In genomic region chr14:65354715-65355114, GRCh38 we compare ENCODE assay signal across 21 cellular contexts. TPM values are rescaled to one million over a fixed set of nuclear protein-coding genes. Genes with fewer than 3 reads are reported as not detected.
DNase-seq lines count a peak whose midpoint lies in the region; ATAC-seq and TF ChIP-seq lines count a peak whose summit lies in the region.
"Had no signal": no experiment of that assay in that cellular context is flagged by ENCODE, and none has a peak within 500 bp of the region (broad histone marks: within the 10 kb centered on the region; RNA-seq: fewer than 3 reads in every experiment).

No MANE protein-coding gene starts in this region.

- peaks cover 48% of the 10 kb centered on the region for H3K4me1 ChIP-seq in mammary epithelial cell (ENCODE audit: insufficient read depth, low read length)
- no peaks in the 10 kb centered on the region for H3K4me1 ChIP-seq in breast epithelium
- H3K4me1 ChIP-seq in body of pancreas, result peaks cover 14% of the 10 kb centered on the region
- peaks cover 0 to 8% of the 10 kb centered on the region in 2 donors for H3K4me1 ChIP-seq in left lung
- H3K4me1 ChIP-seq in thyroid gland, result no peaks in the 10 kb centered on the region
- peaks cover 0 to 13% (median 11%) of the 10 kb centered on the region in 4 donors for H3K4me1 ChIP-seq in Peyer's patch

- no peak overlapping the region for H3K4me2 ChIP-seq in mammary epithelial cell (ENCODE audit: insufficient read depth, low read depth, low read length)
- H3K4me2 ChIP-seq: A549 had no signal

- H3K9me3 ChIP-seq in mammary epithelial cell (replicated peaks; ENCODE audit: insufficient read depth, low read length) (no peaks in the 10 kb centered on the region), breast epithelium (no peaks in the 10 kb centered on the region), body of pancreas (no peaks in the 10 kb centered on the region), left lung (no peaks in the 10 kb centered on the region), thyroid gland (no peaks in the 10 kb centered on the region), Peyer's patch (no peaks in the 10 kb centered on the region)
- H3K9me3 ChIP-seq: A549 had no signal

- no peaks in the 10 kb centered on the region for H3K27me3 ChIP-seq in mammary epithelial cell (ENCODE audit: insufficient read depth, low read length)
- no peaks in the 10 kb centered on the region for H3K27me3 ChIP-seq in breast epithelium
- H3K27me3 ChIP-seq in body of pancreas, result no peaks in the 10 kb centered on the region
- H3K27me3 ChIP-seq in left lung, result no peaks in the 10 kb centered on the region
- no peaks in the 10 kb centered on the region for H3K27me3 ChIP-seq in thyroid gland
- no peaks in the 10 kb centered on the region for H3K27me3 ChIP-seq in Peyer's patch

- no peak overlapping the region for H3K4me3 Mint-ChIP-seq in progenitor cell of endocrine pancreas (ENCODE audit: low read depth)
- H3K4me3 Mint-ChIP-seq: activated naive CD8-positive, alpha-beta T cell; naive thymus-derived CD4-positive, alpha-beta T cell had no signal

- H3K4me1 Mint-ChIP-seq in progenitor cell of endocrine pancreas (ENCODE audit: low read depth), result no peaks in the 10 kb centered on the region

- H3K36me3 Mint-ChIP-seq in progenitor cell of endocrine pancreas (ENCODE audit: insufficient read depth), result no peaks in the 10 kb centered on the region

- intact Hi-C loops in mammary epithelial cell (cut with micrococcal nuclease) (loop anchor here (5.0 kb wide), 3 partner anchors 62 to 132 kb away; no protein-coding TSS in a partner anchor), breast epithelium (cut with DNase I; ENCODE audit: low total_unique reads) (no loop called here), body of pancreas (cut with DNase I) (no loop called here), left lung (cut with DNase I) (no loop called here), thyroid gland (cut with DNase I) (no loop called here)

- no peak overlapping the region for H3K27ac Mint-ChIP-seq in progenitor cell of endocrine pancreas

- TF ChIP-seq POLR2A in breast epithelium (IDR thresholded peaks at IDR 0.05) (no peak), body of pancreas (IDR thresholded peaks at IDR 0.05) (no peak), thyroid gland (IDR thresholded peaks at IDR 0.05) (no peak), Peyer's patch (IDR thresholded peaks at IDR 0.05) (no peak)

- H3K9me3 Mint-ChIP-seq in progenitor cell of endocrine pancreas (ENCODE audit: low read depth), result no peaks in the 10 kb centered on the region
- H3K9me3 Mint-ChIP-seq: naive thymus-derived CD4-positive, alpha-beta T cell had no signal

- CTCF ChIA-PET in mammary epithelial cell (lab: Charles Lee; ENCODE audit: low non-redundant PET), result interaction anchor here (0.5 kb wide), 1 partner anchor 447 kb away, joined by 3 read pairs; no protein-coding TSS in a partner anchor

- DNase-seq in mammary epithelial cell (peak; percentile 9), breast epithelium (ENCODE audit: low spot score in 2 of 2) (no peak), body of pancreas (peak; percentile 21 to 48 (median 30)), left lung (no peak), thyroid gland (peak; percentile 32 to 35), progenitor cell of endocrine pancreas (ENCODE audit: low spot score, unreplicated experiment) (no peak), Peyer's patch (no peak), HUDEP-2 (lab: John Stamatoyannopoulos, UW; ENCODE audit: unreplicated experiment in 76 of 76) (no peak)
- DNase-seq: activated CD4-positive, alpha-beta T cell treated with anti-CD3 and anti-CD28 coated beads, Interleukin-2, amount 50 U/mL, for 48 hours; activated T-cell treated with anti-CD3 and anti-CD28 coated beads, Interleukin-2, amount 50 U/mL, for 1 hour; DMS153; erythroblast; naive thymus-derived CD4-positive, alpha-beta T cell; NCI-H1436; NCI-H774; stimulated activated CD4-positive, alpha-beta T cell treated with anti-CD3 and anti-CD28 coated beads, Interleukin-12 subunit alpha, Interleukin-12 subunit beta, amount 100 ng/mL, for 4 hours; SW 1271 had no signal

- 57% methylated on average over 4 of the region's 4 CpGs for WGBS in mammary epithelial cell (ENCODE audit: low coverage, missing lambda C conversion rate)
- 50 to 52% methylated on average over 4 of the region's 4 CpGs for WGBS in body of pancreas, 2 donors
- WGBS in thyroid gland, 2 donors, result 36 to 58% methylated on average over 4 of the region's 4 CpGs

- H3K36me3 ChIP-seq in mammary epithelial cell (ENCODE audit: insufficient read depth, low read length) (no peaks in the 10 kb centered on the region), breast epithelium (no peaks in the 10 kb centered on the region), body of pancreas (replicated peaks in 1 of 2; ENCODE audit: insufficient read depth in 1 of 2, low read depth in 2 of 2) (no peaks in the 10 kb centered on the region), left lung (no peaks in the 10 kb centered on the region), thyroid gland (no peaks in the 10 kb centered on the region), Peyer's patch (no peaks in the 10 kb centered on the region)

- no peak overlapping the region for H3K9ac ChIP-seq in mammary epithelial cell (ENCODE audit: insufficient read depth, low read length)

- no peak overlapping the region for H3K4me3 ChIP-seq in mammary epithelial cell (replicated peaks in 1 of 3; ENCODE audit: insufficient read depth in 1 of 3, low read depth in 2 of 3, low read length in 3 of 3)
- no peak overlapping the region for H3K4me3 ChIP-seq in breast epithelium
- no peak overlapping the region for H3K4me3 ChIP-seq in body of pancreas
- H3K4me3 ChIP-seq in left lung, result no peak overlapping the region
- H3K4me3 ChIP-seq in thyroid gland (replicated peaks in 1 of 3), result no peak overlapping the region
- H3K4me3 ChIP-seq in Peyer's patch, result no peak overlapping the region
- H3K4me3 ChIP-seq: A549, lung had no signal

- no peaks in the 10 kb centered on the region for H4K20me1 ChIP-seq in mammary epithelial cell (ENCODE audit: insufficient read depth, low read length)

- H2AFZ ChIP-seq in mammary epithelial cell (ENCODE audit: low read depth, low read length), result no peak overlapping the region

- dilution Hi-C loops in mammary epithelial cell (cut with HindIII; ENCODE audit: low sequenced_read_pairs), result loop anchor here (5.0 kb wide), 1 partner anchor 97 kb away; no protein-coding TSS in a partner anchor

- H3K27me3 Mint-ChIP-seq in progenitor cell of endocrine pancreas, result peaks cover 23% of the 10 kb centered on the region
- H3K27me3 Mint-ChIP-seq: activated naive CD8-positive, alpha-beta T cell; naive thymus-derived CD4-positive, alpha-beta T cell had no signal

- no peaks in the 10 kb centered on the region for H3K79me2 ChIP-seq in mammary epithelial cell (ENCODE audit: insufficient read depth, low read length)

- ATAC-seq in body of pancreas (peak; percentile 48), left lung (peak; percentile 51)
- ATAC-seq: A549; naive thymus-derived CD4-positive, alpha-beta T cell had no signal

- H3K27ac ChIP-seq in mammary epithelial cell (ENCODE audit: insufficient read depth, low read depth, low read length) (no peak overlapping the region), breast epithelium (peak overlapping the region in 1 of 2 donors; percentile 13), body of pancreas (peak overlapping the region in 2 of 4 donors; percentile 26 to 31), left lung (no peak overlapping the region), thyroid gland (no peak overlapping the region), Peyer's patch (peak overlapping the region in 1 of 4 donors; percentile 77)
- H3K27ac ChIP-seq: C4-2B had no signal

- in situ Hi-C loops in mammary epithelial cell (cut with MboI; ENCODE audit: low sequenced_read_pairs in 2 of 2), result no loop called here

- TF ChIP-seq CTCF in mammary epithelial cell (conservative IDR thresholded peaks at IDR 0.05 in 1 of 2, IDR thresholded peaks at IDR 0.05 in 1 of 2; ENCODE audit: extremely low read depth in 1 of 2, insufficient read depth in 1 of 2, low read depth in 1 of 2, low read length in 2 of 2) (no peak), breast epithelium (IDR thresholded peaks at IDR 0.05) (no peak), body of pancreas (IDR thresholded peaks at IDR 0.05) (no peak), left lung (IDR thresholded peaks at IDR 0.05) (no peak), thyroid gland (IDR thresholded peaks at IDR 0.05) (no peak), progenitor cell of endocrine pancreas (IDR thresholded peaks at IDR 0.05; ENCODE audit: unreplicated experiment) (no peak), Peyer's patch (IDR thresholded peaks at IDR 0.05) (no peak)

- no TSS peak for BruUV-seq in mammary epithelial cell (replicated peaks; lab: Mats Ljungman, UMichigan)

RNA-seq across cellular contexts. Expression of gene FUT8, which starts 57.8 kb away (rescaled TPM):
- total RNA-seq in mammary epithelial cell (10 to 100 TPM; 14.4 to 22.0 TPM), breast epithelium (10 to 100 TPM; 36.3 to 69.1 (median 47.2) TPM), body of pancreas (10 to 100 TPM; 31.1 to 33.0 TPM), left lung (10 to 100 TPM; 40.2 to 41.1 TPM), thyroid gland (10 to 100 TPM; 29.2 to 55.5 (median 41.1) TPM), progenitor cell of endocrine pancreas (33.4 and 38.8 TPM in 2 replicates), Peyer's patch (100 to 1,000 TPM in 1 of 4 donors, 10 to 100 TPM in 3; 46.4 to 126 (median 55.9) TPM)
- polyA plus RNA-seq in mammary epithelial cell, result 12.7 TPM
- 63.8 TPM for polyA minus RNA-seq in mammary epithelial cell

Comparison
In these comparisons a context has a peak if more than half of its experiments do, and no peak if none do; other contexts are left out.
1. DNase-seq: peak in mammary epithelial cell (single experiment), body of pancreas (4 of 4) and thyroid gland (2 of 2); none in breast epithelium (0 of 2), left lung (0 of 2), progenitor cell of endocrine pancreas (single experiment), Peyer's patch (0 of 3) and HUDEP-2 (0 of 76).